Comparison of ENCODE assay signal across 9 cellular contexts in the genomic region with DNA sequence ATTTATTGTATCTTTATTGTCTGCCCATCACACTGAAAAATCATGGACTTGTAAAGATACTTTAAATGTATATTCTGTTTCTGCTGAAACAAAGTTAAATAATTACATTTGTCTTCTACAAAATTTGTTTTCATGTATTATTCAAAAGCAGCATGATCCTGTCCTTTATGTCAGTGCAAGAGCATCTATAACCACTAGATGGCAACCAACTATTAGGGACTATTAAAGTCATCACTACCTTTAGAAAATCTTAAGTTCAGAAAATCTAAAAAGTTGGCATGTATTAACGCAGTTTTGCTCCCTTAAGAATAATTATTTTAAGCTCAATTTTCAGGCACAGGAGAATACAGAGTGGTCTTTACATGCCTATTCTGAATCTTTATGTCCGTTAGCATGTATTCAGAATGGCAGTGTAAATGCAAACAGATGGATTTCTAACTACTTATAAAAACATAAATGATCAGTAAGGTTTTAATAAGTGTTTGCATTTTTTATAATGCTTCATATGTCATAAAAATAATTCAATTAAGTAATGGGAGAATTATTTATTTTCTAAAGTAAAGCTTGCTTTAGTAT. TPM values are rescaled to one million over a fixed set of nuclear protein-coding genes. Genes with fewer than 3 reads are reported as not detected.
A peak's percentile ranks its signal among the peaks of the same experiment; 100 is the strongest.
DNase-seq lines count a peak whose midpoint lies in the region; ATAC-seq and TF ChIP-seq lines count a peak whose summit lies in the region.
"Had no signal": no experiment of that assay in that cellular context is flagged by ENCODE, and none has a peak within 500 bp of the region (broad histone marks: within the 10 kb centered on the region; RNA-seq: fewer than 3 reads in every experiment).

No MANE protein-coding gene starts in this region.

- peaks cover 0 to 15% (median 7%) of the 10 kb centered on the region in 4 donors for H3K36me3 ChIP-seq in liver (ENCODE audit: control insufficient read depth in 4 of 4, insufficient read depth in 3 of 4, low read depth in 1 of 4, low read length in 3 of 4)

- peak; percentile 88 to 94 for TF ChIP-seq RAD21 in liver (IDR thresholded peaks at IDR 0.05)

- no peaks in the 10 kb centered on the region for H3K9me3 ChIP-seq in liver (ENCODE audit: control insufficient read depth in 4 of 4, low read length in 3 of 4)
- H3K9me3 ChIP-seq: SJSA1 had no signal

- peak; percentile 78 for TF ChIP-seq CTCF in liver (IDR thresholded peaks at IDR 0.05; ENCODE audit: low read depth, low read length, missing input control)

- peak; percentile 77 for ATAC-seq in GM18870 (IDR thresholded peaks at IDR 0.05; ENCODE audit: unreplicated experiment)
- ATAC-seq in HG03097 (IDR thresholded peaks at IDR 0.05; ENCODE audit: low FRiP score, unreplicated experiment) = peak; percentile 62
- no peak for ATAC-seq in HG03045 (IDR thresholded peaks at IDR 0.05; ENCODE audit: unreplicated experiment)

- peaks cover 0 to 8% (median under 1%) of the 10 kb centered on the region in 4 donors for H3K4me1 ChIP-seq in liver (ENCODE audit: control insufficient read depth in 4 of 4, insufficient read depth in 4 of 4, low read length in 3 of 4)

- H3K9ac ChIP-seq in liver (ENCODE audit: low read depth in 1 of 2, low read length in 2 of 2) = no peak overlapping the region

- H3K4me3 ChIP-seq in liver (ENCODE audit: low read depth in 1 of 3, low read length in 3 of 3) = no peak overlapping the region
- H3K4me3 ChIP-seq: SJSA1 had no signal

- H3K27ac ChIP-seq in liver (ENCODE audit: low read depth in 1 of 2, low read length in 2 of 2) = no peak overlapping the region
- H3K27ac ChIP-seq: SJSA1 had no signal

- no peaks in the 10 kb centered on the region for H3K27me3 ChIP-seq in liver (ENCODE audit: control insufficient read depth in 4 of 4, insufficient read depth in 4 of 4, low read length in 3 of 4)
- H3K27me3 ChIP-seq: SJSA1 had no signal

- 60% methylated on average over 2 of the region's 2 CpGs for WGBS in liver

- DNase-seq in COR-L47 (lab: John Stamatoyannopoulos, UW) (peak; percentile 35), NCI-H748 (lab: John Stamatoyannopoulos, UW; ENCODE audit: unreplicated experiment) (peak; percentile 43), cerebellar cortex (ENCODE audit: low spot score) (peak; percentile 64), GOT3 (lab: John Stamatoyannopoulos, UW) (no peak)

TF ChIP-seq in liver, 16 proteins besides CTCF, POLR2A, EP300 and RAD21:
- TF ChIP-seq GABPA (IDR thresholded peaks at IDR 0.05 in 1 of 2, conservative IDR thresholded peaks at IDR 0.05 in 1 of 2) (no peak), JUND (IDR thresholded peaks at IDR 0.05) (no peak), FOXA1 (IDR thresholded peaks at IDR 0.05) (no peak), HNF4G (IDR thresholded peaks at IDR 0.05) (no peak), TAF1 (conservative IDR thresholded peaks at IDR 0.05) (no peak), EGR1 (IDR thresholded peaks at IDR 0.05; ENCODE audit: low read depth in 2 of 2) (no peak), NR2F2 (IDR thresholded peaks at IDR 0.05) (no peak), SP1 (IDR thresholded peaks at IDR 0.05) (no peak), HNF4A (conservative IDR thresholded peaks at IDR 0.05) (no peak)
- TF ChIP-seq, protein P1, sequence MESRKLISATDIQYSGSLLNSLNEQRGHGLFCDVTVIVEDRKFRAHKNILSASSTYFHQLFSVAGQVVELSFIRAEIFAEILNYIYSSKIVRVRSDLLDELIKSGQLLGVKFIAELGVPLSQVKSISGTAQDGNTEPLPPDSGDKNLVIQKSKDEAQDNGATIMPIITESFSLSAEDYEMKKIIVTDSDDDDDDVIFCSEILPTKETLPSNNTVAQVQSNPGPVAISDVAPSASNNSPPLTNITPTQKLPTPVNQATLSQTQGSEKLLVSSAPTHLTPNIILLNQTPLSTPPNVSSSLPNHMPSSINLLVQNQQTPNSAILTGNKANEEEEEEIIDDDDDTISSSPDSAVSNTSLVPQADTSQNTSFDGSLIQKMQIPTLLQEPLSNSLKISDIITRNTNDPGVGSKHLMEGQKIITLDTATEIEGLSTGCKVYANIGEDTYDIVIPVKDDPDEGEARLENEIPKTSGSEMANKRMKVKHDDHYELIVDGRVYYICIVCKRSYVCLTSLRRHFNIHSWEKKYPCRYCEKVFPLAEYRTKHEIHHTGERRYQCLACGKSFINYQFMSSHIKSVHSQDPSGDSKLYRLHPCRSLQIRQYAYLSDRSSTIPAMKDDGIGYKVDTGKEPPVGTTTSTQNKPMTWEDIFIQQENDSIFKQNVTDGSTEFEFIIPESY (IDR thresholded peaks at IDR 0.05) = no peak
- TF ChIP-seq, protein P2, sequence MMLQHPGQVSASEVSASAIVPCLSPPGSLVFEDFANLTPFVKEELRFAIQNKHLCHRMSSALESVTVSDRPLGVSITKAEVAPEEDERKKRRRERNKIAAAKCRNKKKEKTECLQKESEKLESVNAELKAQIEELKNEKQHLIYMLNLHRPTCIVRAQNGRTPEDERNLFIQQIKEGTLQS (IDR thresholded peaks at IDR 0.05) = no peak
- TF ChIP-seq, protein P3, sequence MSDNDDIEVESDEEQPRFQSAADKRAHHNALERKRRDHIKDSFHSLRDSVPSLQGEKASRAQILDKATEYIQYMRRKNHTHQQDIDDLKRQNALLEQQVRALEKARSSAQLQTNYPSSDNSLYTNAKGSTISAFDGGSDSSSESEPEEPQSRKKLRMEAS (IDR thresholded peaks at IDR 0.05) = no peak

RNA-seq across cellular contexts. Expression of a gene that starts 17.8 kb away (rescaled TPM):
- total RNA-seq in liver = 10 to 100 TPM; 54.4 to 71.0 TPM
- 10 to 100 TPM; 33.3 to 36.3 TPM for polyA plus RNA-seq in liver

RNA-seq across cellular contexts. Expression of a gene that starts 23.2 kb away (rescaled TPM):
- total RNA-seq in liver = 100 to 1,000 TPM in 1 of 2 donors, 10 to 100 TPM in 1; 69.8 to 279 TPM
- polyA plus RNA-seq in liver = 100 to 1,000 TPM; 299 to 583 TPM
